1 cellular context compared by ENCODE assay signal in genomic region chr14:21557084-21557901, GRCh38.
A peak's percentile ranks its signal among the peaks of the same experiment; 100 is the strongest.
TF ChIP-seq lines count a peak whose summit lies in the region.

No MANE protein-coding gene starts in this region.

TF ChIP-seq in GM23338, 12 proteins besides CTCF, POLR2A, EP300 and RAD21 (continued from another document):
- TF ChIP-seq REST (IDR thresholded peaks at IDR 0.05; ENCODE audit: unreplicated experiment) (no peak), NANOG (IDR thresholded peaks at IDR 0.05; ENCODE audit: borderline replicate concordance) (peak; percentile 79), CREB1 (CRISPR knock-in tag; IDR thresholded peaks at IDR 0.05; ENCODE audit: low read depth) (peak; percentile 3; the same call in 1 of the 2 replicates)
